ENCODE assay signal across 33 cellular contexts in the genomic region with DNA sequence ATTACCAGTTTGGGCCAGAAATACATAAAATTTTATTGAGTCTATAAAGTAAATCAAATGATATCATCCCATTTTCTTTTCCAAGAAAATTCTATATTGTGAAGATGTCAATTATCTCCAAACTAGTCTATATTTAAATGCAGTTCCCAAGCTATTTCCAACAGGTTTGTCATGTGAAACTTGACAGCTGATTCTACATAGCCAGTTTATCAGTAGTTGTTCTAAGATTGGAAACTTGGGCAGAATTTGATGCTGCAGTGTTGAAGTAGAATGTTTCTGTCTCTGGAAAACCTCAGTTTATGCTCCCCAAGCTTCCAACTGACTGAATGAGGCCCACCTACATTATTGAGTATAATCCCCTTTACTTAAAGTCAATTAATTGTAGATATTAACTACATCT.
"Had no signal": no experiment of that assay in that cellular context is flagged by ENCODE, and none has a peak within 500 bp of the region (broad histone marks: within the 10 kb centered on the region; RNA-seq: fewer than 3 reads in every experiment).

No MANE protein-coding gene starts in this region.

- H3K4me3 ChIP-seq: adrenal gland, ascending aorta, breast epithelium, cardiac muscle cell had no signal

- H3K27me3 ChIP-seq: adrenal gland, ascending aorta, brain microvascular endothelial cell, breast epithelium, cardiac muscle cell had no signal

- H3K27ac ChIP-seq: adrenal gland, ascending aorta, brain microvascular endothelial cell, breast epithelium, cardiac muscle cell had no signal

- DNase-seq: activated effector memory CD4-positive, alpha-beta T cell treated with anti-CD3 and anti-CD28 coated beads, Interleukin-2, amount 50 U/mL, for 16 hours; activated effector memory CD4-positive, alpha-beta T cell treated with Interleukin-2 at 50 U/mL for 16 hours; activated gamma-delta T cell; activated gamma-delta T cell treated with Interleukin-2 at 50 U/mL for 16 hours; activated naive CD4-positive, alpha-beta T cell; activated naive CD4-positive, alpha-beta T cell treated with anti-CD3 and anti-CD28 coated beads for 36 hours; activated naive CD4-positive, alpha-beta T cell treated with anti-CD3 and anti-CD28 coated beads, Interleukin-2, amount 10 ng/mL, durations not matched to agents 7 days and 5 days; activated naive CD4-positive, alpha-beta T cell treated with anti-CD3 and anti-CD28 coated beads, Interleukin-2, amount 50 U/mL, for 16 hours; activated naive CD4-positive, alpha-beta T cell treated with Interleukin-2 at 50 U/mL for 16 hours; activated naive CD8-positive, alpha-beta T cell treated with anti-CD3 and anti-CD28 coated beads for 36 hours; activated naive CD8-positive, alpha-beta T cell treated with anti-CD3 and anti-CD28 coated beads, Interleukin-2, amount 10 ng/mL, durations not matched to agents 7 days and 5 days; activated naive CD8-positive, alpha-beta T cell treated with anti-CD3 and anti-CD28 coated beads, Interleukin-2, amount 50 U/mL, for 24 hours; activated T-cell treated with anti-CD3 and anti-CD28 coated beads, Interleukin-2, amount 50 U/mL, for 1 hour; activated T-cell treated with anti-CD3 and anti-CD28 coated beads, Interleukin-2, amount 50 U/mL, for 24 hours; activated T-cell treated with anti-CD3 and anti-CD28 coated beads, Interleukin-2, amount 50 U/mL, for 4 hours; activated T-cell treated with anti-CD3 and anti-CD28 coated beads, Interleukin-2, amount 50 U/mL, for 48 hours; activated T-cell treated with anti-CD3 and anti-CD28 coated beads, Interleukin-2, amount 50 U/mL, for 72 hours; adrenal gland; amniotic stem cell; amygdala; anterior cingulate cortex; aorta; brain microvascular endothelial cell; caudate nucleus; central memory CD4-positive, alpha-beta T cell; cerebellar nuclear complex had no signal

- H3K9me3 ChIP-seq: adrenal gland, ascending aorta, breast epithelium had no signal

- H3K4me1 ChIP-seq: adrenal gland, ascending aorta, breast epithelium had no signal

- ATAC-seq: activated naive CD4-positive, alpha-beta T cell treated with anti-CD3 and anti-CD28 coated beads, Interleukin-2, amount 50 U/mL, for 72 hours; activated naive CD8-positive, alpha-beta T cell treated with anti-CD3 and anti-CD28 coated beads, Interleukin-2, amount 50 U/mL, for 24 hours; activated T-cell treated with anti-CD3 and anti-CD28 coated beads, Interleukin-2, amount 50 U/mL, for 4 hours; activated T-cell treated with anti-CD3 and anti-CD28 coated beads, Interleukin-2, amount 50 U/mL, for 72 hours; activated T-helper 17 cell treated with anti-CD3 and anti-CD28 coated beads, Interleukin-2, amount 50 U/mL, for 72 hours had no signal

- H3K36me3 ChIP-seq: adrenal gland, ascending aorta, brain microvascular endothelial cell, breast epithelium, cardiac muscle cell had no signal

- FAIRE-seq: astrocyte, bronchial epithelial cell had no signal
